ENCODE assay signal across 10 cellular contexts in the genomic region with DNA sequence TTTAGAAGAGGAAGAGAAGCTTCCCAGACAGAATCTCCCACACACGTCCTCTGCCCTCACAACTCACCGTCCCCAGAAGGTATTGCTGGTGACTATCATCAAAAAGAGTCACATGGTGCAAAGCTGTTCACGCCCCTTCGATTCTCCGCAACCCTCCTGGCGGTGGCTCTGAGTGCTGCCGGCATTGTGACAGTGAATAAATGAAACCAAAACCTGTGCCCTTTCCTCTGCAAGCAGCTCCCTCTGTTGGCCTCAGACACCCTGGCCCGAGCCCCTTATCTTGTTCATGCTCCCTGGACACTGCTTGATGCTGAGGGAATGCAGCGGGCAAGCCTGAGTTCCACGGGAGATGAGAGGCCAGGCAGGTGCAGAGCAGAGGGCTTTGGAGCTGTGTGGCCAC.
A peak's percentile ranks its signal among the peaks of the same experiment; 100 is the strongest.
DNase-seq lines count a peak whose midpoint lies in the region; ATAC-seq lines count a peak whose summit lies in the region.
"Had no signal": no experiment of that assay in that cellular context is flagged by ENCODE, and none has a peak within 500 bp of the region (broad histone marks: within the 10 kb centered on the region; RNA-seq: fewer than 3 reads in every experiment).

No MANE protein-coding gene starts in this region.

- intact Hi-C loops in Right ventricle myocardium superior (cut with DNase I) (no loop called here), cardiac septum (cut with DNase I) (no loop called here)

- ATAC-seq in Right ventricle myocardium superior (ENCODE audit: poor library complexity) (no peak), HG02973 (IDR thresholded peaks at IDR 0.05; ENCODE audit: unreplicated experiment) (no peak)

- DNase-seq in NCI-H460 (ENCODE audit: extremely low read depth, low read depth) (peak; percentile 1), iPS-NIHi11 (ENCODE audit: low spot score) (peak; percentile 81), Right ventricle myocardium superior (no peak), cardiac septum (ENCODE audit: low spot score) (no peak), NCI-H774 (lab: John Stamatoyannopoulos, UW) (no peak)
- peak; percentile 3 for DNase-seq in activated CD8-positive, alpha-beta memory T cell treated with anti-CD3 and anti-CD28 coated beads, Interleukin-2, amount 50 U/mL, for 1 hour (ENCODE audit: extremely low read depth)
- DNase-seq in stimulated activated CD8-positive, alpha-beta memory T cell treated with anti-CD3 and anti-CD28 coated beads, Interleukin-15, amount 100 ng/mL, for 48 hours (ENCODE audit: low read depth in 2 of 2) = peak; percentile 7 to 27
- DNase-seq: anterior cingulate cortex, HCEC 1CT had no signal

Comparison
In these comparisons a context has a peak if more than half of its experiments do, and no peak if none do; other contexts are left out.
1. DNase-seq: peak in NCI-H460 (single experiment), activated CD8-positive, alpha-beta memory T cell treated with anti-CD3 and anti-CD28 coated beads, Interleukin-2, amount 50 U/mL, for 1 hour (single experiment), iPS-NIHi11 (single experiment) and stimulated activated CD8-positive, alpha-beta memory T cell treated with anti-CD3 and anti-CD28 coated beads, Interleukin-15, amount 100 ng/mL, for 48 hours (2 of 2); none in Right ventricle myocardium superior (single experiment), cardiac septum (single experiment) and NCI-H774 (single experiment).